In genomic region chr6:61809004-61809595, GRCh38 we compare ENCODE assay signal across 8 cellular contexts.
DNase-seq lines count a peak whose midpoint lies in the region; ATAC-seq and TF ChIP-seq lines count a peak whose summit lies in the region.

No MANE protein-coding gene starts in this region.

- ATAC-seq in HG02884 (IDR thresholded peaks at IDR 0.05; ENCODE audit: unreplicated experiment) (peak; percentile 76), GM19463 (IDR thresholded peaks at IDR 0.05; ENCODE audit: unreplicated experiment) (no peak)

- DNase-seq in GM13977 (ENCODE audit: low spot score) = peak; percentile 12
- DNase-seq in NCI-H526 treated with DMSO at 0.1 percent for 48 hours (lab: John Stamatoyannopoulos, UW) = peak; percentile 33
- DNase-seq in dedifferentiated amniotic fluid mesenchymal stem cell (ENCODE audit: extremely low spot score) = peak; percentile 24
- peak; percentile 18 for DNase-seq in putamen (ENCODE audit: low spot score)
- DNase-seq in tibial artery = no peak
- DNase-seq in DMS79 (lab: John Stamatoyannopoulos, UW) = no peak

- peaks cover 0 to 4% (median 0%) of the 10 kb centered on the region in 3 donors for H3K9me3 ChIP-seq in tibial artery

- no peak overlapping the region for H3K4me3 ChIP-seq in tibial artery

- H3K27ac ChIP-seq in tibial artery = no peak overlapping the region

- no peaks in the 10 kb centered on the region for H3K36me3 ChIP-seq in tibial artery

- H3K4me1 ChIP-seq in tibial artery = no peaks in the 10 kb centered on the region

- in situ Hi-C loops in GM13977 (cut with MboI; ENCODE audit: low pct_unique_long_range_greater_than_20kb, low sequenced_read_pairs, unreplicated experiment) = no loop called here

- no peaks in the 10 kb centered on the region for H3K27me3 ChIP-seq in tibial artery

- intact Hi-C loops in tibial artery (cut with DNase I; ENCODE audit: low total_unique reads) = no loop called here

- TF ChIP-seq CTCF in GM13977 (IDR thresholded peaks at IDR 0.05; ENCODE audit: extremely low read depth, insufficient read depth, missing control alignments) = peak; percentile 61
- peak in 1 of 2 experiments; percentile 10 for TF ChIP-seq CTCF in tibial artery (IDR thresholded peaks at IDR 0.05)

Comparison
In these comparisons a context has a peak if more than half of its experiments do, and no peak if none do; other contexts are left out.
1. DNase-seq: peak in GM13977 (single experiment), NCI-H526 treated with DMSO at 0.1 percent for 48 hours (single experiment), dedifferentiated amniotic fluid mesenchymal stem cell (single experiment) and putamen (single experiment); none in tibial artery (0 of 2) and DMS79 (single experiment).